Comparison of ENCODE assay signal across 9 cellular contexts in the genomic region with DNA sequence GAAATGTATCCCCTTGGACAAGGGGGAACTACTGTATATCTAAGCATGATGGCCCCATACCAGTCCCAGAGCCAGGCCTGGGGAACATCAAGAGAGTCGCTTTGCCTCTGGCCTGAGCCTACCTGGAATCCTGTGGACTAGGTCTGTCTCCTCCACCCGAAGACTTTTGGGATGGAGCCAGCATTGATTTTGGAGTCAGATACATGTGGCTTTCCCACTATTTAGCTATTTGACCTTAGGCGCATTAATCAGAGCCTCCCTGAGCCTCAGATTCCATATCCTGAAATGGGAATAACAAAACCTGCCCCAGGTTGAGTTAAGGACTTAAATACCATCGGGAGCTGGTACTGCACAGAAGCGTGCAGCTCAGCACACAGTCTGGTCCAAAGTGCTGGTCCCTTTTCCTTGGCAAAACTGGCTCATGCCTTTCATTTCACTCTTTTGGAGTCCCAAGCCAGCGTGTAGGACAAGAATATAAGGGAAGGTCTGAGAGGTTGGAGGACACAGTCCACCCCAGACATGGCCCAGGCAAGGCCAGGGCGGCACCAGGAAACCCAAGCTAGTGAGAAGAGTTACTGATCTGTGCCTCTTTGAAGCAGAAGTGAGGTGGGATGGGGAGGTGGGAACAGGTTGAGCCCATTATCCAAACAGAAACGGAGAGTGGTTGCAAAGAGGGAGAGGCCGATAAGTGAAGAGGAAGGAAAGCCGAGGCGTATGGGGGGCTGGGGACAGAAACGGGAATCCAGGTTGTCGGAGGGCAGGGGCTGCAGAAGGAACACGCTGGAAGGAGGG. TPM values are rescaled to one million over a fixed set of nuclear protein-coding genes. Genes with fewer than 3 reads are reported as not detected.
A peak's percentile ranks its signal among the peaks of the same experiment; 100 is the strongest.
DNase-seq lines count a peak whose midpoint lies in the region; ATAC-seq and TF ChIP-seq lines count a peak whose summit lies in the region.
"Had no signal": no experiment of that assay in that cellular context is flagged by ENCODE, and none has a peak within 500 bp of the region (broad histone marks: within the 10 kb centered on the region; RNA-seq: fewer than 3 reads in every experiment).

No MANE protein-coding gene starts in this region.

- intact Hi-C loops in body of pancreas (cut with DNase I) = no loop called here
- intact Hi-C loops in aorta (cut with DNase I) = no loop called here

- WGBS in body of pancreas, 2 donors = 14 to 16% methylated on average over 14 of the region's 14 CpGs
- 45 to 51% methylated on average over 14 of the region's 14 CpGs for WGBS in aorta, 2 donors

- H3K27ac Mint-ChIP-seq in activated CD8-positive, alpha-beta memory T cell treated with anti-CD3 and anti-CD28 coated beads, Interleukin-2, amount 10 ng/mL, durations not matched to agents 7 days and 5 days = no peak overlapping the region
- peak overlapping the region; percentile 73 for H3K27ac Mint-ChIP-seq in memory B cell

- DNase-seq in activated CD8-positive, alpha-beta memory T cell treated with anti-CD3 and anti-CD28 coated beads, Interleukin-2, amount 10 ng/mL, durations not matched to agents 7 days and 5 days = no peak
- DNase-seq in activated CD8-positive, alpha-beta memory T cell treated with anti-CD3 and anti-CD28 coated beads, Interleukin-2, amount 50 U/mL, for 48 hours = no peak
- peak; percentile 16 to 38 (median 24) for DNase-seq in body of pancreas
- DNase-seq in memory B cell (ENCODE audit: low spot score in 2 of 2) = no peak
- DNase-seq in NCI-H2107 treated with DMSO at 0.1 percent for 48 hours (lab: John Stamatoyannopoulos, UW; ENCODE audit: unreplicated experiment) = no peak
- no peak for DNase-seq in NCI-H1092 (lab: John Stamatoyannopoulos, UW)
- DNase-seq in aorta = no peak

- no peak for TF ChIP-seq CTCF in body of pancreas (IDR thresholded peaks at IDR 0.05)

- peaks cover 10% of the 10 kb centered on the region for H3K4me1 Mint-ChIP-seq in activated CD8-positive, alpha-beta memory T cell treated with anti-CD3 and anti-CD28 coated beads, Interleukin-2, amount 10 ng/mL, durations not matched to agents 7 days and 5 days
- H3K4me1 Mint-ChIP-seq in memory B cell = peaks cover 30% of the 10 kb centered on the region

- peak overlapping the region; percentile 0 for H3K4me3 Mint-ChIP-seq in activated CD8-positive, alpha-beta memory T cell treated with anti-CD3 and anti-CD28 coated beads, Interleukin-2, amount 10 ng/mL, durations not matched to agents 7 days and 5 days
- peak overlapping the region; percentile 90 for H3K4me3 Mint-ChIP-seq in memory B cell

- no peaks in the 10 kb centered on the region for H3K9me3 Mint-ChIP-seq in activated CD8-positive, alpha-beta memory T cell treated with anti-CD3 and anti-CD28 coated beads, Interleukin-2, amount 10 ng/mL, durations not matched to agents 7 days and 5 days (ENCODE audit: low read depth)
- no peaks in the 10 kb centered on the region for H3K9me3 Mint-ChIP-seq in memory B cell

- H3K4me1 ChIP-seq in body of pancreas (peaks cover 15% of the 10 kb centered on the region), aorta (ENCODE audit: control insufficient read depth in 1 of 2, insufficient read depth in 2 of 2, low read length in 2 of 2) (no peaks in the 10 kb centered on the region)

- H3K27me3 Mint-ChIP-seq in activated CD8-positive, alpha-beta memory T cell treated with anti-CD3 and anti-CD28 coated beads, Interleukin-2, amount 10 ng/mL, durations not matched to agents 7 days and 5 days = peaks cover 40% of the 10 kb centered on the region
- no peaks in the 10 kb centered on the region for H3K27me3 Mint-ChIP-seq in memory B cell

- H3K27ac ChIP-seq in body of pancreas (peak overlapping the region in 3 of 4 donors; percentile 84 to 90 (median 85)), temporal lobe (ENCODE audit: low read depth, low read length) (peak overlapping the region; percentile 97), aorta (ENCODE audit: low read depth in 1 of 2, low read length in 2 of 2) (no peak overlapping the region)

- H3K4me3 ChIP-seq in body of pancreas (peak overlapping the region; percentile 6 to 63), aorta (ENCODE audit: low read length in 2 of 2) (no peak overlapping the region)

- H3K9me3 ChIP-seq in body of pancreas (no peaks in the 10 kb centered on the region), aorta (ENCODE audit: control insufficient read depth, low read length) (no peaks in the 10 kb centered on the region)

- no peaks in the 10 kb centered on the region for H3K36me3 Mint-ChIP-seq in activated CD8-positive, alpha-beta memory T cell treated with anti-CD3 and anti-CD28 coated beads, Interleukin-2, amount 10 ng/mL, durations not matched to agents 7 days and 5 days
- no peaks in the 10 kb centered on the region for H3K36me3 Mint-ChIP-seq in memory B cell

- no peaks in the 10 kb centered on the region for H3K36me3 ChIP-seq in body of pancreas (replicated peaks in 1 of 2; ENCODE audit: insufficient read depth in 1 of 2, low read depth in 2 of 2)
- H3K36me3 ChIP-seq in aorta (ENCODE audit: control insufficient read depth in 1 of 2, insufficient read depth in 2 of 2, low read length in 1 of 2) = no peaks in the 10 kb centered on the region

- TF ChIP-seq POLR2A in body of pancreas (IDR thresholded peaks at IDR 0.05) = no peak

- CTCF ChIA-PET in activated CD8-positive, alpha-beta memory T cell treated with anti-CD3 and anti-CD28 coated beads, Interleukin-2, amount 10 ng/mL, durations not matched to agents 7 days and 5 days (lab: Charles Lee) = interaction anchor here (1.3 kb wide), 1 partner anchor 9 kb away, joined by 3 read pairs; no protein-coding TSS in a partner anchor

- ATAC-seq in activated CD8-positive, alpha-beta memory T cell treated with anti-CD3 and anti-CD28 coated beads, Interleukin-2, amount 10 ng/mL, durations not matched to agents 7 days and 5 days = no peak
- no peak for ATAC-seq in body of pancreas
- no peak for ATAC-seq in memory B cell (ENCODE audit: low read depth)
- ATAC-seq in aorta (ENCODE audit: low FRiP score) = no peak

- H3K27me3 ChIP-seq in body of pancreas (no peaks in the 10 kb centered on the region), aorta (ENCODE audit: control insufficient read depth in 1 of 2, insufficient read depth in 2 of 2, low read length in 1 of 2) (no peaks in the 10 kb centered on the region)

RNA-seq across cellular contexts. Expression of a gene that starts 1.0 kb away (rescaled TPM):
- total RNA-seq in activated CD8-positive, alpha-beta memory T cell treated with anti-CD3 and anti-CD28 coated beads, Interleukin-2, amount 10 ng/mL, durations not matched to agents 7 days and 5 days = under 1 TPM in 1 of 2 experiments, not detected in 1; 0.29 TPM
- total RNA-seq in body of pancreas (1 to 10 TPM; 3.3 to 5.4 TPM), temporal lobe (0.49 TPM), aorta (under 1 TPM; 0.49 to 0.54 TPM)
- 1 to 10 TPM in 1 of 2 donors, not detected in 1; 1.9 TPM for polyA plus RNA-seq in aorta
- polyA plus RNA-seq: BJ had no signal

Comparison
In these comparisons a context has a peak if more than half of its experiments do, and no peak if none do; other contexts are left out.
1. DNase-seq: peak in body of pancreas (4 of 4); none in activated CD8-positive, alpha-beta memory T cell treated with anti-CD3 and anti-CD28 coated beads, Interleukin-2, amount 10 ng/mL, durations not matched to agents 7 days and 5 days (single experiment), activated CD8-positive, alpha-beta memory T cell treated with anti-CD3 and anti-CD28 coated beads, Interleukin-2, amount 50 U/mL, for 48 hours (single experiment), memory B cell (0 of 2), NCI-H2107 treated with DMSO at 0.1 percent for 48 hours (single experiment), NCI-H1092 (single experiment) and aorta (0 of 2).
2. H3K27ac ChIP-seq: peak in body of pancreas (3 of 4) and temporal lobe (single experiment); none in aorta (0 of 2).
3. H3K4me3 ChIP-seq: peak in body of pancreas (2 of 2); none in aorta (0 of 2).